Comparison of ENCODE assay signal across 8 cellular contexts in the genomic region with DNA sequence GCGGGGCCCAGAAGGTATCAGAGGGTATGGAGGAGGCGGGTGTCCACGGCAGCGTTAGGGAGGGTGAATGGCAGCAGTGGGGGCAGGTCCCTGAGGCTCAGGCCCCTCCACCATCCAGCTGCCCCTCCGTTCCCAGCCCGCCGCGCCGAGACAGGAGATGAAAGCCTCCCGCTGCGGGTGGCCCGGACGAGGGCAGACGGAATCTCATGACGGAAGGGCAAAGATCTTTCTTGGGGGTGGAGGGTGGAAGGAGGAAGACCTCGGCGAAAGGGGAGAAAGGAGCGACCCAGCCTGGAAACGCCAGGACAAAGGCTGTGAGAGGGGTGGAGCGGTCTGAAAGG. TPM values are rescaled to one million over a fixed set of nuclear protein-coding genes. Genes with fewer than 3 reads are reported as not detected.
A peak's percentile ranks its signal among the peaks of the same experiment; 100 is the strongest.
DNase-seq lines count a peak whose midpoint lies in the region; ATAC-seq and TF ChIP-seq lines count a peak whose summit lies in the region.

No MANE protein-coding gene starts in this region.

- no peaks in the 10 kb centered on the region for H3K27me3 ChIP-seq in CD4-positive, CD25-positive, alpha-beta regulatory T cell (ENCODE audit: control insufficient read depth, insufficient read depth, low read length)
- H3K27me3 ChIP-seq in esophagus muscularis mucosa, result no peaks in the 10 kb centered on the region

- WGBS in esophagus muscularis mucosa, result 3% methylated on average over 13 of the region's 20 CpGs

- ATAC-seq in CD4-positive, CD25-positive, alpha-beta regulatory T cell (ENCODE audit: low read depth in 2 of 2), result peak; percentile 5 to 11
- ATAC-seq in GM19452 (IDR thresholded peaks at IDR 0.05; ENCODE audit: unreplicated experiment) (peak; percentile 24), HG03469 (IDR thresholded peaks at IDR 0.05; ENCODE audit: unreplicated experiment) (peak; percentile 4)

- no peaks in the 10 kb centered on the region for H3K9me3 Mint-ChIP-seq in CD4-positive, CD25-positive, alpha-beta regulatory T cell
- H3K9me3 Mint-ChIP-seq in osteocyte (ENCODE audit: unreplicated experiment), result no peaks in the 10 kb centered on the region

- no peaks in the 10 kb centered on the region for H3K9me3 ChIP-seq in CD4-positive, CD25-positive, alpha-beta regulatory T cell (ENCODE audit: control insufficient read depth in 2 of 2, low read length in 2 of 2)
- no peaks in the 10 kb centered on the region for H3K9me3 ChIP-seq in esophagus muscularis mucosa

- no peak for TF ChIP-seq POLR2A in esophagus muscularis mucosa (IDR thresholded peaks at IDR 0.05; ENCODE audit: low read depth)

- H3K36me3 ChIP-seq in CD4-positive, CD25-positive, alpha-beta regulatory T cell (ENCODE audit: control insufficient read depth, insufficient read depth, low read length), result peaks cover 5% of the 10 kb centered on the region
- H3K36me3 ChIP-seq in esophagus muscularis mucosa, result peaks cover 0 to 16% (median 13%) of the 10 kb centered on the region in 4 donors

- peaks cover 7% of the 10 kb centered on the region for H3K36me3 Mint-ChIP-seq in CD4-positive, CD25-positive, alpha-beta regulatory T cell
- H3K36me3 Mint-ChIP-seq in osteocyte (ENCODE audit: unreplicated experiment), result no peaks in the 10 kb centered on the region

- H3K4me3 Mint-ChIP-seq in CD4-positive, CD25-positive, alpha-beta regulatory T cell, result peak overlapping the region; percentile 98
- peak overlapping the region; percentile 92 for H3K4me3 Mint-ChIP-seq in osteocyte (ENCODE audit: unreplicated experiment)

- TF ChIP-seq EP300 in esophagus muscularis mucosa (IDR thresholded peaks at IDR 0.05), result no peak

- H3K27me3 Mint-ChIP-seq in CD4-positive, CD25-positive, alpha-beta regulatory T cell, result peaks cover 5% of the 10 kb centered on the region
- no peaks in the 10 kb centered on the region for H3K27me3 Mint-ChIP-seq in osteocyte (ENCODE audit: unreplicated experiment)

- intact Hi-C loops in esophagus muscularis mucosa (cut with DNase I), result no loop called here

- TF ChIP-seq CTCF in esophagus muscularis mucosa (IDR thresholded peaks at IDR 0.05) (no peak), osteocyte (IDR thresholded peaks at IDR 0.05) (no peak)

- H3K27ac ChIP-seq in CD4-positive, CD25-positive, alpha-beta regulatory T cell (ENCODE audit: insufficient read depth, low read length, poor library complexity, severe bottlenecking), result peak overlapping the region; percentile 96
- peak overlapping the region; percentile 64 to 80 (median 76) for H3K27ac ChIP-seq in esophagus muscularis mucosa (replicated peaks in 1 of 4)

- peak; percentile 46 to 68 (median 64) for DNase-seq in CD4-positive, CD25-positive, alpha-beta regulatory T cell
- peak; percentile 49 for DNase-seq in activated CD4-positive, CD25-positive, alpha-beta regulatory T cell treated with anti-CD3 and anti-CD28 coated beads, Interleukin-2, amount 50 U/mL, for 72 hours
- DNase-seq in esophagus muscularis mucosa (ENCODE audit: extremely low spot score), result no peak
- DNase-seq in osteocyte (ENCODE audit: extremely low spot score, unreplicated experiment), result no peak
- no peak for DNase-seq in superior temporal gyrus (ENCODE audit: extremely low spot score)
- DNase-seq in amniotic stem cell (lab: John Stamatoyannopoulos, UW), result no peak

- H3K4me1 Mint-ChIP-seq in CD4-positive, CD25-positive, alpha-beta regulatory T cell, result peaks cover 27 to 84% (median 52%) of the 10 kb centered on the region in 4 donors
- H3K4me1 Mint-ChIP-seq in osteocyte (ENCODE audit: unreplicated experiment), result peaks cover 20% of the 10 kb centered on the region

- peak overlapping the region; percentile 94 to 98 (median 96) for H3K27ac Mint-ChIP-seq in CD4-positive, CD25-positive, alpha-beta regulatory T cell
- peak overlapping the region; percentile 85 for H3K27ac Mint-ChIP-seq in osteocyte (ENCODE audit: unreplicated experiment)

- H3K4me3 ChIP-seq in CD4-positive, CD25-positive, alpha-beta regulatory T cell (ENCODE audit: low read depth, low read length), result peak overlapping the region; percentile 62
- H3K4me3 ChIP-seq in esophagus muscularis mucosa, result peak overlapping the region; percentile 65 to 90 (median 80)

- peaks cover 72% of the 10 kb centered on the region for H3K4me1 ChIP-seq in CD4-positive, CD25-positive, alpha-beta regulatory T cell (ENCODE audit: control insufficient read depth, insufficient read depth, low read length, poor library complexity, severe bottlenecking)
- H3K4me1 ChIP-seq in esophagus muscularis mucosa, result peaks cover 20 to 33% (median 31%) of the 10 kb centered on the region in 4 donors

RNA-seq across cellular contexts. Expression of gene MICAL1, which starts 0.4 kb away (rescaled TPM):
- 166 TPM for total RNA-seq in CD4-positive, CD25-positive, alpha-beta regulatory T cell
- 10 to 100 TPM; 14.6 to 20.9 (median 17.2) TPM for polyA plus RNA-seq in CD4-positive, CD25-positive, alpha-beta regulatory T cell
- total RNA-seq in esophagus muscularis mucosa (10 to 100 TPM; 20.0 to 27.1 (median 23.5) TPM), osteocyte (53.6 and 59.5 TPM in 2 replicates)

RNA-seq across cellular contexts. Expression of gene SMPD2, which starts 14.6 kb away (rescaled TPM):
- 30.2 TPM for total RNA-seq in CD4-positive, CD25-positive, alpha-beta regulatory T cell
- 10 to 100 TPM in 3 of 4 donors, 1 to 10 TPM in 1; 9.5 to 14.8 (median 12.4) TPM for polyA plus RNA-seq in CD4-positive, CD25-positive, alpha-beta regulatory T cell
- total RNA-seq in esophagus muscularis mucosa (1 to 10 TPM; 4.6 to 7.6 (median 6.4) TPM), osteocyte (9.8 and 10.1 TPM in 2 replicates)

RNA-seq across cellular contexts. Expression of gene PPIL6, which starts 14.7 kb away (rescaled TPM):
- total RNA-seq in CD4-positive, CD25-positive, alpha-beta regulatory T cell, result 0.91 TPM
- polyA plus RNA-seq in CD4-positive, CD25-positive, alpha-beta regulatory T cell, result under 1 TPM; 0.24 to 0.72 (median 0.39) TPM
- total RNA-seq in esophagus muscularis mucosa (1 to 10 TPM; 2.2 to 9.2 (median 5.5) TPM), osteocyte (1.9 and 2.2 TPM in 2 replicates)

RNA-seq across cellular contexts. Expression of gene ZBTB24, which starts 27.9 kb away (rescaled TPM):
- total RNA-seq in CD4-positive, CD25-positive, alpha-beta regulatory T cell, result 20.2 TPM
- polyA plus RNA-seq in CD4-positive, CD25-positive, alpha-beta regulatory T cell, result 10 to 100 TPM in 3 of 4 donors, 1 to 10 TPM in 1; 9.2 to 11.9 (median 10.5) TPM
- total RNA-seq in esophagus muscularis mucosa (1 to 10 TPM; 5.3 to 6.4 (median 5.9) TPM), osteocyte (6.2 and 6.7 TPM in 2 replicates)

Comparison
In these comparisons a context has a peak if more than half of its experiments do, and no peak if none do; other contexts are left out.
1. DNase-seq: peak in CD4-positive, CD25-positive, alpha-beta regulatory T cell (3 of 3) and activated CD4-positive, CD25-positive, alpha-beta regulatory T cell treated with anti-CD3 and anti-CD28 coated beads, Interleukin-2, amount 50 U/mL, for 72 hours (single experiment); none in esophagus muscularis mucosa (single experiment), osteocyte (single experiment), superior temporal gyrus (single experiment) and amniotic stem cell (single experiment).
2. Peak in every context shown above with its lines, with median percentiles within 50 percentile points of each other: ATAC-seq.